In genomic region chr5:91383027-91383955, GRCh38 we compare ENCODE assay signal across 9 cellular contexts. TPM values are rescaled to one million over a fixed set of nuclear protein-coding genes. Genes with fewer than 3 reads are reported as not detected.
DNase-seq lines count a peak whose midpoint lies in the region; ATAC-seq, FAIRE-seq and TF ChIP-seq lines count a peak whose summit lies in the region.
"Had no signal": no experiment of that assay in that cellular context is flagged by ENCODE, and none has a peak within 500 bp of the region (broad histone marks: within the 10 kb centered on the region; RNA-seq: fewer than 3 reads in every experiment).

A gene with protein sequence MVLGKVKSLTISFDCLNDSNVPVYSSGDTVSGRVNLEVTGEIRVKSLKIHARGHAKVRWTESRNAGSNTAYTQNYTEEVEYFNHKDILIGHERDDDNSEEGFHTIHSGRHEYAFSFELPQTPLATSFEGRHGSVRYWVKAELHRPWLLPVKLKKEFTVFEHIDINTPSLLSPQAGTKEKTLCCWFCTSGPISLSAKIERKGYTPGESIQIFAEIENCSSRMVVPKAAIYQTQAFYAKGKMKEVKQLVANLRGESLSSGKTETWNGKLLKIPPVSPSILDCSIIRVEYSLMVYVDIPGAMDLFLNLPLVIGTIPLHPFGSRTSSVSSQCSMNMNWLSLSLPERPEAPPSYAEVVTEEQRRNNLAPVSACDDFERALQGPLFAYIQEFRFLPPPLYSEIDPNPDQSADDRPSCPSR (minus strand): TSS chr5:91383317. CDS start chr5:91383092, 225 bp downstream.

- peak; percentile 48 for ATAC-seq in GM19043 (IDR thresholded peaks at IDR 0.05; ENCODE audit: low read depth, unreplicated experiment)
- ATAC-seq in HG03354 (IDR thresholded peaks at IDR 0.05; ENCODE audit: poor library complexity, severe bottlenecking, unreplicated experiment): peak; percentile 55

- no peaks in the 10 kb centered on the region for H3K36me3 ChIP-seq in kidney (ENCODE audit: control insufficient read depth in 1 of 2, insufficient read depth in 2 of 2, low read length in 2 of 2)

- intact Hi-C loops in kidney (cut with DNase I): loop anchor here (10.0 kb wide), 2 partner anchors 278 to 448 kb away; no protein-coding TSS in a partner anchor

- DNase-seq in AG20443 (ENCODE audit: low spot score) (peak; percentile 94), NCI-H510A (lab: John Stamatoyannopoulos, UW) (peak; percentile 74), cerebellar nuclear complex (lab: John Stamatoyannopoulos, UW) (peak; percentile 64 to 86), kidney (peak; percentile 99)
- DNase-seq in activated CD4-positive, alpha-beta T cell treated with anti-CD3 and anti-CD28 coated beads for 1 hour: peak; percentile 93
- DNase-seq in stimulated activated CD4-positive, alpha-beta T cell treated with anti-CD3 and anti-CD28 coated beads, Interleukin-15, amount 100 ng/mL, for 1 hour (ENCODE audit: low read depth in 1 of 2, low spot score in 1 of 2): peak; percentile 92 to 94

- H3K9me3 ChIP-seq in kidney (ENCODE audit: control insufficient read depth in 1 of 2, low read length in 2 of 2): no peaks in the 10 kb centered on the region

- H3K27ac ChIP-seq in kidney (ENCODE audit: low read depth in 2 of 2, low read length in 2 of 2): peak within 1 kb of the TSS; percentile 100

- no peak for FAIRE-seq in kidney (lab: Jason Lieb, UNC)
- FAIRE-seq: colon had no signal

- H3K9ac ChIP-seq in kidney (ENCODE audit: low read length in 2 of 2): peak within 1 kb of the TSS; percentile 99

- peak within 1 kb of the TSS; percentile 92 to 100 for H3K4me3 ChIP-seq in kidney (ENCODE audit: low read length in 2 of 2)

- H3K4me1 ChIP-seq in kidney (ENCODE audit: control insufficient read depth in 1 of 2, insufficient read depth in 1 of 2, low read depth in 1 of 2, low read length in 2 of 2): no peaks in the 10 kb centered on the region

- peak; percentile 26 for TF ChIP-seq CTCF in kidney (IDR thresholded peaks at IDR 0.05; ENCODE audit: borderline replicate concordance, extremely low read depth, insufficient read depth)

RNA-seq across cellular contexts. Expression of the gene that starts here (rescaled TPM):
- total RNA-seq in kidney: 124 TPM
- 18.4 TPM for polyA plus RNA-seq in kidney (ENCODE audit: insufficient read depth, low read depth, low replicate concordance)

Comparison
In these comparisons a context has a peak if more than half of its experiments do, and no peak if none do; other contexts are left out.
1. Peak in every context shown above with its lines: DNase-seq, ATAC-seq, H3K4me3 ChIP-seq and H3K27ac ChIP-seq.